ENCODE assay signal across 20 cellular contexts in the genomic region with DNA sequence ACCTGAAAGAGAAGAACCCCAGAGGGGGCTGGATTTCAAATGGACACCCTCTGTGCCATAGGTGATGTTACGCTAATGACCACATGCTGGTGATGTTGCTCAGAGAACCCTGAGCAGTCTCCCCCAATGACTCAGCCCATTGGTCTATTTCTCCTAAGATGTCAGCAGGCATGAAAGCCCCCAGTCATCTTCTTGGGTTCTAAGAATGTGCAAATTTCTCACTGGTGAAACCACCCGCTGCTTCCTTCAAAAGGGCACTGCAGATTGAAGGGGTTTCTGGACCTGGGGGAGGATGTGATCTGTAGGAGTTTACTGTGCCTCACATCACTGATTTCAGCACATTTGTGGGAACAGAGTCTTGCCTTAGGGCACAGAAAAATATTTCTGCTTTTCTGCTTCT.
"Had no signal": no experiment of that assay in that cellular context is flagged by ENCODE, and none has a peak within 500 bp of the region (broad histone marks: within the 10 kb centered on the region; RNA-seq: fewer than 3 reads in every experiment).

No MANE protein-coding gene starts in this region.

- H3K27ac ChIP-seq: dorsolateral prefrontal cortex, heart right ventricle, left ventricle myocardium inferior, lower lobe of right lung, spleen had no signal

- H3K9me3 ChIP-seq: lower lobe of right lung had no signal

- ATAC-seq: esophagus mucosa, heart right ventricle, left cardiac atrium, lower lobe of right lung, sciatic nerve had no signal

- DNase-seq: cortex of kidney; dorsolateral prefrontal cortex; effector CD8-positive, alpha-beta T cell; heart right ventricle; hypothalamus; kidney; left cardiac atrium; left ventricle myocardium inferior; lower lobe of right lung; midbrain; nephron progenitor cell; spleen; stimulated activated CD4-positive, alpha-beta T cell treated with anti-CD3 and anti-CD28 coated beads, Interleukin-15, amount 100 ng/mL, for 24 hours; stimulated activated CD4-positive, alpha-beta T cell treated with anti-CD3 and anti-CD28 coated beads, Interleukin-1b, Interleukin-23, amount 100 ng/mL, for 48 hours; stimulated activated CD4-positive, alpha-beta T cell treated with anti-CD3 and anti-CD28 coated beads, Interleukin-4, amount 100 ng/mL, for 4 hours; stimulated activated naive CD4-positive, alpha-beta T cell treated with Interleukin-2 at 50 U/mL for 16 hours; trophoblast cell had no signal

- FAIRE-seq: frontal cortex, kidney had no signal

- H3K4me3 ChIP-seq: dorsolateral prefrontal cortex, heart right ventricle, left ventricle myocardium inferior, lower lobe of right lung, spleen had no signal

- H3K4me1 ChIP-seq: heart right ventricle, left ventricle myocardium inferior, lower lobe of right lung, spleen had no signal

- H3K36me3 ChIP-seq: heart right ventricle, left ventricle myocardium inferior, lower lobe of right lung, spleen had no signal
